In genomic region chr22:17235149-17235655, GRCh38 we compare ENCODE assay signal across 28 cellular contexts. TPM values are rescaled to one million over a fixed set of nuclear protein-coding genes. Genes with fewer than 3 reads are reported as not detected.
DNase-seq lines count a peak whose midpoint lies in the region; ATAC-seq and TF ChIP-seq lines count a peak whose summit lies in the region.
"Had no signal": no experiment of that assay in that cellular context is flagged by ENCODE, and none has a peak within 500 bp of the region (broad histone marks: within the 10 kb centered on the region; RNA-seq: fewer than 3 reads in every experiment).

No MANE protein-coding gene starts in this region.

- no peak for TF ChIP-seq CTCF in spleen (IDR thresholded peaks at IDR 0.05 in 8 of 11, conservative IDR thresholded peaks at IDR 0.05 in 3 of 11)

- ATAC-seq in stimulated activated naive B cell treated with anti-CD40 and anti-IgM and Interleukin-4, amounts not matched to agents 10 μg/mL and 1 μg/mL and 100 μg/mL, for 72 hours (replicated peaks): no peak
- ATAC-seq in GM18498 (IDR thresholded peaks at IDR 0.05; ENCODE audit: unreplicated experiment) (no peak), HG03457 (IDR thresholded peaks at IDR 0.05; ENCODE audit: unreplicated experiment) (no peak)
- ATAC-seq: CD8-positive, alpha-beta T cell; HCT116; HepG2; left cardiac atrium; sciatic nerve had no signal

- H3K4me1 Mint-ChIP-seq in stimulated activated naive B cell treated with anti-CD40 and anti-IgM and Interleukin-4, amounts not matched to agents 10 μg/mL and 1 μg/mL and 100 μg/mL, for 72 hours: peaks cover 16 to 30% of the 10 kb centered on the region in 2 donors

- intact Hi-C loops in spleen (cut with DNase I; ENCODE audit: low total_unique reads): no loop called here

- no peaks in the 10 kb centered on the region for H3K36me3 Mint-ChIP-seq in stimulated activated naive B cell treated with anti-CD40 and anti-IgM and Interleukin-4, amounts not matched to agents 10 μg/mL and 1 μg/mL and 100 μg/mL, for 72 hours
- H3K36me3 Mint-ChIP-seq: brain; CD8-positive, alpha-beta T cell had no signal

- H3K36me3 ChIP-seq in HUES64 (ENCODE audit: insufficient read depth, low read length) (no peaks in the 10 kb centered on the region), iPS-20b (ENCODE audit: insufficient read depth, low read depth, low read length) (no peaks in the 10 kb centered on the region), spleen (no peaks in the 10 kb centered on the region)
- H3K36me3 ChIP-seq: prostate gland had no signal

- H3K9me3 ChIP-seq in HUES64 (ENCODE audit: insufficient read depth, low read depth, low read length) (no peaks in the 10 kb centered on the region), iPS-20b (ENCODE audit: insufficient read depth, low read depth, low read length) (no peaks in the 10 kb centered on the region), spleen (no peaks in the 10 kb centered on the region)
- H3K9me3 ChIP-seq: prostate gland had no signal

- H3K9ac ChIP-seq in HUES64 (ENCODE audit: low read depth, low read length): peak overlapping the region; percentile 7; the same call in 1 of the 2 replicates
- H3K9ac ChIP-seq in iPS-20b (ENCODE audit: low read depth, low read length): peak overlapping the region; percentile 56

- H3K4me3 Mint-ChIP-seq in stimulated activated naive B cell treated with anti-CD40 and anti-IgM and Interleukin-4, amounts not matched to agents 10 μg/mL and 1 μg/mL and 100 μg/mL, for 72 hours: no peak overlapping the region
- H3K4me3 Mint-ChIP-seq: activated T-cell treated with anti-CD3 and anti-CD28 coated beads, Interleukin-2, amount 50 U/mL, for 24 hours; brain had no signal

- H3K27ac ChIP-seq in HUES64 (ENCODE audit: low read depth, low read length): peak overlapping the region; percentile 94; the same call in 1 of the 2 replicates
- no peak overlapping the region for H3K27ac ChIP-seq in iPS-20b (ENCODE audit: low read length)
- H3K27ac ChIP-seq in spleen: no peak overlapping the region
- H3K27ac ChIP-seq: epithelial cell of prostate, prostate gland, RWPE1 had no signal

- H3K27me3 Mint-ChIP-seq in stimulated activated naive B cell treated with anti-CD40 and anti-IgM and Interleukin-4, amounts not matched to agents 10 μg/mL and 1 μg/mL and 100 μg/mL, for 72 hours: no peaks in the 10 kb centered on the region
- H3K27me3 Mint-ChIP-seq: activated T-cell treated with anti-CD3 and anti-CD28 coated beads, Interleukin-2, amount 50 U/mL, for 24 hours; brain had no signal

- DNase-seq in ELF-1 (ENCODE audit: low read depth, low spot score) (peak; percentile 77), spleen (peak; percentile 20)
- no peak for DNase-seq in stimulated activated naive B cell treated with anti-CD40 and anti-IgM and Interleukin-4, amounts not matched to agents 10 μg/mL and 1 μg/mL and 100 μg/mL, for 72 hours
- DNase-seq: activated CD4-positive, alpha-beta T cell treated with anti-CD3 and anti-CD28 coated beads for 1 hour; activated gamma-delta T cell treated with Interleukin-2 at 50 U/mL for 16 hours; activated T-cell treated with anti-CD3 and anti-CD28 coated beads, Interleukin-2, amount 50 U/mL, for 24 hours; CD8-positive, alpha-beta T cell; DMS153; glutamatergic neuron; Kasumi-1; left cardiac atrium; mammary epithelial cell; MV-4-11; NCI-H1436 treated with DMSO at 0.1 percent for 48 hours; NCI-H446 treated with DMSO at 0.1 percent for 48 hours; stimulated activated CD4-positive, alpha-beta T cell treated with anti-CD3 and anti-CD28 coated beads, Interleukin-4, amount 100 ng/mL, for 4 hours; stimulated activated naive CD4-positive, alpha-beta T cell treated with Interleukin-2 at 50 U/mL for 16 hours had no signal

- H3K4me3 ChIP-seq in HUES64 (ENCODE audit: low read length) (no peak overlapping the region), iPS-20b (ENCODE audit: low read length) (peak overlapping the region; percentile 24; the same call in 1 of the 2 replicates), spleen (no peak overlapping the region)
- H3K4me3 ChIP-seq: prostate gland had no signal

- WGBS in HUES64: 4% methylated on average over 9 of the region's 10 CpGs
- 84 to 91% (median 88%) methylated on average over 10 of the region's 10 CpGs for WGBS in spleen, 5 donors

- H3K27ac Mint-ChIP-seq in stimulated activated naive B cell treated with anti-CD40 and anti-IgM and Interleukin-4, amounts not matched to agents 10 μg/mL and 1 μg/mL and 100 μg/mL, for 72 hours: no peak overlapping the region
- H3K27ac Mint-ChIP-seq: CD8-positive, alpha-beta T cell had no signal

- H3K27me3 ChIP-seq in HUES64 (ENCODE audit: insufficient read depth, low read length) (no peaks in the 10 kb centered on the region), iPS-20b (ENCODE audit: insufficient read depth, low read length) (no peaks in the 10 kb centered on the region), spleen (replicated peaks in 1 of 7) (no peaks in the 10 kb centered on the region)

- no peak for TF ChIP-seq POLR2A in spleen (IDR thresholded peaks at IDR 0.05)

- H3K4me1 ChIP-seq in HUES64 (ENCODE audit: insufficient read depth, low read length): peaks cover 26% of the 10 kb centered on the region
- peaks cover 31% of the 10 kb centered on the region for H3K4me1 ChIP-seq in iPS-20b (ENCODE audit: insufficient read depth, low read length)
- H3K4me1 ChIP-seq in spleen: peaks cover 0 to 17% (median 14%) of the 10 kb centered on the region in 6 donors
- H3K4me1 ChIP-seq: prostate gland had no signal

- H3K9me3 Mint-ChIP-seq in stimulated activated naive B cell treated with anti-CD40 and anti-IgM and Interleukin-4, amounts not matched to agents 10 μg/mL and 1 μg/mL and 100 μg/mL, for 72 hours: no peaks in the 10 kb centered on the region
- H3K9me3 Mint-ChIP-seq: activated T-cell treated with anti-CD3 and anti-CD28 coated beads, Interleukin-2, amount 50 U/mL, for 24 hours; CD8-positive, alpha-beta T cell had no signal

RNA-seq across cellular contexts. Expression of gene ADA2, which starts 16.0 kb away (rescaled TPM):
- polyA plus RNA-seq in HUES64 (2013, experiment 1 of 2): 11.8 TPM
- polyA plus RNA-seq in HUES64 (2013, experiment 2 of 2): 13.6 TPM
- 100 to 1,000 TPM; 115 to 187 (median 166) TPM for total RNA-seq in spleen
- polyA plus RNA-seq in spleen: 10 to 100 TPM; 22.0 to 30.2 (median 22.7) TPM
- total RNA-seq: HepG2 had no signal
- polyA plus RNA-seq: HepG2 had no signal
